Comparison of ENCODE assay signal across 8 cellular contexts in genomic region chr1:200727257-200727656, GRCh38.
"Had no signal": no experiment of that assay in that cellular context is flagged by ENCODE, and none has a peak within 500 bp of the region (broad histone marks: within the 10 kb centered on the region; RNA-seq: fewer than 3 reads in every experiment).

No MANE protein-coding gene starts in this region.

- DNase-seq: GDM1, GF-D8 had no signal

- ATAC-seq: GM12878 had no signal

- H3K4me3 ChIP-seq: GM12878 had no signal

- FAIRE-seq: G401.6, GM12878, GM12891, GM12892, GM18507, GM19239 had no signal
